24 cellular contexts compared by ENCODE assay signal in the genomic region with DNA sequence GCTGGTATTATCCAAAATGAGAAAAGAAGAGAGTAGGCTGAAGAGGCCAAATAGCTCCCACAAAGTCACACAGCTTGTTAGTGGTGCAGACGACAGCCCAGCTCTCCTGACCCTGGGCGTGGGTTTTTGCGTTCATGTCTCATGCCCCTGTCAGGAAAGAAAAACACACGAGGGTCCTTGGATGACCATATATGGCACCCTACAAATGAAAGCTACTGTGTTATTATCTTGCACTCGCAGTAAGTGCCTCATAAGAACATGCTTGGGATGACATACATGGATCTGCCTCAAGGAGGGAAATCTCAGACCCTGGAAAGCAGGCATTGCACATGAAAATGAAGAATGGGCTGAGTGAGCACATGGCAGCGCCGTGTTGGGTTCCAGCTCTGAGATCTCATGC.
"Had no signal": no experiment of that assay in that cellular context is flagged by ENCODE, and none has a peak within 500 bp of the region (broad histone marks: within the 10 kb centered on the region; RNA-seq: fewer than 3 reads in every experiment).

No MANE protein-coding gene starts in this region.

- H3K9ac ChIP-seq: SK-N-SH had no signal

- H3K4me2 ChIP-seq: SK-N-SH had no signal

- H3K36me3 ChIP-seq: MG63 had no signal

- H3K4me3 ChIP-seq: MG63 had no signal

- H3K27ac ChIP-seq: HL-60 had no signal

- H3K9me3 ChIP-seq: MG63, SK-N-SH had no signal

- ATAC-seq: Panc1, PC-3 had no signal

- DNase-seq: Karpas-422, KG1, MG63, NCI-H1092, NCI-H1105 treated with DMSO at 0.1 percent for 48 hours, NCI-H1417 treated with DMSO at 0.1 percent for 48 hours, NCI-H146, NCI-H1694 treated with DMSO at 0.1 percent for 48 hours, NCI-H1930, NCI-H2081, NCI-H2107, NCI-H2171 treated with DMSO at 0.1 percent for 48 hours, NCI-H226, NCI-H446, NCI-H510A, NCI-H524 treated with DMSO at 0.1 percent for 48 hours, NCI-H69, NCI-H774, PC-3, SHP77, SK-N-SH, SW 1271 had no signal

- H3K27me3 ChIP-seq: MG63 had no signal
